In genomic region chr2:11478899-11479605, GRCh38 we compare ENCODE assay signal across 24 cellular contexts.
"Had no signal": no experiment of that assay in that cellular context is flagged by ENCODE, and none has a peak within 500 bp of the region (broad histone marks: within the 10 kb centered on the region; RNA-seq: fewer than 3 reads in every experiment).

No MANE protein-coding gene starts in this region.

- H3K9me3 Mint-ChIP-seq: activated CD4-positive, alpha-beta T cell treated with anti-CD3 and anti-CD28 coated beads, Interleukin-2, amount 10 ng/mL, durations not matched to agents 24 days and 14 days; activated naive CD4-positive, alpha-beta T cell treated with anti-CD3 and anti-CD28 coated beads, Interleukin-2, amount 10 ng/mL, durations not matched to agents 7 days and 5 days; activated naive CD8-positive, alpha-beta T cell treated with anti-CD3 and anti-CD28 coated beads, Interleukin-2, amount 50 U/mL, for 24 hours; central memory CD8-positive, alpha-beta T cell; nephron progenitor cell; stimulated activated naive CD8-positive, alpha-beta T cell treated with anti-CD3 and anti-CD28 coated beads, Interleukin-15, amount 100 ng/mL, for 72 hours; T-helper 2 cell treated with Interferon-gamma antibody and Interleukin-4, amounts not matched to agents 5 μg/mL and 100 μg/mL, for 36 hours had no signal

- H3K36me3 ChIP-seq: brain microvascular endothelial cell, left lung, suprapubic skin, transverse colon had no signal

- ATAC-seq: activated naive CD8-positive, alpha-beta T cell treated with anti-CD3 and anti-CD28 coated beads, Interleukin-2, amount 50 U/mL, for 24 hours; left lung; psoas muscle; stimulated activated naive CD8-positive, alpha-beta T cell treated with anti-CD3 and anti-CD28 coated beads, Interleukin-15, amount 100 ng/mL, for 72 hours had no signal

- DNase-seq: activated CD4-positive, alpha-beta T cell treated with anti-CD3 and anti-CD28 coated beads, Interleukin-2, amount 10 ng/mL, durations not matched to agents 24 days and 14 days; activated CD8-positive, alpha-beta memory T cell treated with anti-CD3 and anti-CD28 coated beads, Interleukin-2, amount 50 U/mL, for 48 hours; activated effector memory CD4-positive, alpha-beta T cell treated with Interleukin-2 at 50 U/mL for 16 hours; activated naive CD4-positive, alpha-beta T cell treated with anti-CD3 and anti-CD28 coated beads, Interleukin-2, amount 10 ng/mL, durations not matched to agents 7 days and 5 days; activated naive CD8-positive, alpha-beta T cell treated with anti-CD3 and anti-CD28 coated beads, Interleukin-2, amount 50 U/mL, for 24 hours; activated T-cell treated with anti-CD3 and anti-CD28 coated beads, Interleukin-2, amount 50 U/mL, for 48 hours; anterior cingulate cortex; brain microvascular endothelial cell; effector CD4-positive, alpha-beta T cell; hypothalamus; left lung; midbrain; nephron progenitor cell; psoas muscle; small intestine; stimulated activated CD4-positive, alpha-beta T cell treated with anti-CD3 and anti-CD28 coated beads, Interleukin-4, amount 100 ng/mL, for 1 hour; stimulated activated naive CD8-positive, alpha-beta T cell treated with anti-CD3 and anti-CD28 coated beads, Interleukin-15, amount 100 ng/mL, for 72 hours; transverse colon had no signal

- H3K27ac Mint-ChIP-seq: activated CD4-positive, alpha-beta T cell treated with anti-CD3 and anti-CD28 coated beads, Interleukin-2, amount 10 ng/mL, durations not matched to agents 24 days and 14 days; activated naive CD4-positive, alpha-beta T cell treated with anti-CD3 and anti-CD28 coated beads, Interleukin-2, amount 10 ng/mL, durations not matched to agents 7 days and 5 days; activated naive CD8-positive, alpha-beta T cell treated with anti-CD3 and anti-CD28 coated beads, Interleukin-2, amount 50 U/mL, for 24 hours; nephron progenitor cell; stimulated activated naive CD8-positive, alpha-beta T cell treated with anti-CD3 and anti-CD28 coated beads, Interleukin-15, amount 100 ng/mL, for 72 hours; T-helper 2 cell treated with Interferon-gamma antibody and Interleukin-4, amounts not matched to agents 5 μg/mL and 100 μg/mL, for 36 hours had no signal

- H3K9me3 ChIP-seq: left lung, psoas muscle, suprapubic skin, transverse colon had no signal

- FAIRE-seq: frontal cortex, keratinocyte, small intestine had no signal

- H3K36me3 Mint-ChIP-seq: activated naive CD4-positive, alpha-beta T cell treated with anti-CD3 and anti-CD28 coated beads, Interleukin-2, amount 10 ng/mL, durations not matched to agents 7 days and 5 days had no signal

- H3K4me3 ChIP-seq: coronary artery, left lung, psoas muscle, suprapubic skin, transverse colon had no signal

- H3K27ac ChIP-seq: brain microvascular endothelial cell, coronary artery, left lung, psoas muscle, suprapubic skin, transverse colon had no signal

- H3K4me3 Mint-ChIP-seq: activated CD4-positive, alpha-beta T cell treated with anti-CD3 and anti-CD28 coated beads, Interleukin-2, amount 10 ng/mL, durations not matched to agents 24 days and 14 days; activated naive CD4-positive, alpha-beta T cell treated with anti-CD3 and anti-CD28 coated beads, Interleukin-2, amount 10 ng/mL, durations not matched to agents 7 days and 5 days; activated naive CD8-positive, alpha-beta T cell treated with anti-CD3 and anti-CD28 coated beads, Interleukin-2, amount 50 U/mL, for 24 hours; central memory CD8-positive, alpha-beta T cell; nephron progenitor cell; stimulated activated naive CD8-positive, alpha-beta T cell treated with anti-CD3 and anti-CD28 coated beads, Interleukin-15, amount 100 ng/mL, for 72 hours; T-helper 2 cell treated with Interferon-gamma antibody and Interleukin-4, amounts not matched to agents 5 μg/mL and 100 μg/mL, for 36 hours had no signal
